ENCODE assay signal across 8 cellular contexts in genomic region chr3:32733631-32734229, GRCh38. TPM values are rescaled to one million over a fixed set of nuclear protein-coding genes. Genes with fewer than 3 reads are reported as not detected.
DNase-seq lines count a peak whose midpoint lies in the region; ATAC-seq and TF ChIP-seq lines count a peak whose summit lies in the region.

No MANE protein-coding gene starts in this region.

- H3K9me3 Mint-ChIP-seq in CD8-positive, alpha-beta T cell = no peaks in the 10 kb centered on the region
- H3K9me3 Mint-ChIP-seq in HFFc6 = no peaks in the 10 kb centered on the region

- H3K36me3 Mint-ChIP-seq in CD8-positive, alpha-beta T cell = peaks cover 50% of the 10 kb centered on the region
- no peaks in the 10 kb centered on the region for H3K36me3 Mint-ChIP-seq in HFFc6 (ENCODE audit: low read depth)

- CTCF ChIA-PET in CD8-positive, alpha-beta T cell (lab: Charles Lee) = no interaction called here
- CTCF ChIA-PET in RWPE1 (lab: Yijun Ruan, JAX) = no interaction called here

- no peak for TF ChIP-seq POLR2A in esophagus squamous epithelium (IDR thresholded peaks at IDR 0.05)

- H3K36me3 ChIP-seq in CD8-positive, alpha-beta T cell (ENCODE audit: insufficient read depth, low read length) = no peaks in the 10 kb centered on the region
- H3K36me3 ChIP-seq in esophagus squamous epithelium = peaks cover 8 to 69% (median 13%) of the 10 kb centered on the region in 3 donors
- peaks cover 0 to 53% of the 10 kb centered on the region in 2 donors for H3K36me3 ChIP-seq in psoas muscle (ENCODE audit: insufficient read depth in 1 of 2, low read depth in 1 of 2)

- no peaks in the 10 kb centered on the region for H3K9me3 ChIP-seq in CD8-positive, alpha-beta T cell (ENCODE audit: low read length)
- H3K9me3 ChIP-seq in esophagus squamous epithelium = no peaks in the 10 kb centered on the region
- H3K9me3 ChIP-seq in psoas muscle = no peaks in the 10 kb centered on the region

- no peaks in the 10 kb centered on the region for H3K4me1 Mint-ChIP-seq in CD8-positive, alpha-beta T cell (ENCODE audit: low read depth)
- no peaks in the 10 kb centered on the region for H3K4me1 Mint-ChIP-seq in HFFc6 (ENCODE audit: low read depth)

- H3K4me1 ChIP-seq in CD8-positive, alpha-beta T cell (ENCODE audit: insufficient read depth, low read length) = no peaks in the 10 kb centered on the region
- no peaks in the 10 kb centered on the region for H3K4me1 ChIP-seq in esophagus squamous epithelium
- no peaks in the 10 kb centered on the region for H3K4me1 ChIP-seq in psoas muscle

- H3K27ac Mint-ChIP-seq in CD8-positive, alpha-beta T cell = no peak overlapping the region
- no peak overlapping the region for H3K27ac Mint-ChIP-seq in HFFc6

- H3K27me3 Mint-ChIP-seq in CD8-positive, alpha-beta T cell (ENCODE audit: low read depth) = no peaks in the 10 kb centered on the region
- H3K27me3 Mint-ChIP-seq in HFFc6 (ENCODE audit: insufficient read depth) = peaks cover 1% of the 10 kb centered on the region; the same call in 1 of the 2 replicates

- POLR2A ChIA-PET in CD8-positive, alpha-beta T cell (lab: Charles Lee) = no interaction called here
- POLR2A ChIA-PET in RWPE1 (lab: Yijun Ruan, JAX; ENCODE audit: low non-redundant PET) = no interaction called here

- DNase-seq in CD8-positive, alpha-beta T cell = no peak
- DNase-seq in HFFc6 (peak; percentile 43), RWPE1 (ENCODE audit: low spot score) (peak; percentile 19), esophagus squamous epithelium (lab: John Stamatoyannopoulos, UW) (no peak), psoas muscle (no peak)

- H3K27ac ChIP-seq in CD8-positive, alpha-beta T cell (ENCODE audit: low read depth, low read length) = no peak overlapping the region
- no peak overlapping the region for H3K27ac ChIP-seq in RWPE1
- H3K27ac ChIP-seq in esophagus squamous epithelium = no peak overlapping the region
- H3K27ac ChIP-seq in psoas muscle = no peak overlapping the region

- ATAC-seq in CD8-positive, alpha-beta T cell = no peak
- ATAC-seq in psoas muscle = no peak
- ATAC-seq in GM21381 (IDR thresholded peaks at IDR 0.05; ENCODE audit: unreplicated experiment) = no peak
- no peak for ATAC-seq in GM19467 (IDR thresholded peaks at IDR 0.05; ENCODE audit: unreplicated experiment)
- no peak for ATAC-seq in GM19035 (IDR thresholded peaks at IDR 0.05; ENCODE audit: unreplicated experiment)

- intact Hi-C loops in CD8-positive, alpha-beta T cell (cut with DNase I, micrococcal nuclease) = loop anchor here (2.0 to 5.0 kb wide), 2 partner anchors 223 to 1054 kb away; no protein-coding TSS in a partner anchor
- intact Hi-C loops in esophagus squamous epithelium (cut with DNase I) = loop anchor here (5.0 kb wide), 1 partner anchor 204 kb away; no protein-coding TSS in a partner anchor
- intact Hi-C loops in psoas muscle (cut with DNase I) = loop anchor here in 1 of 2 donors (5.0 kb wide), 1 partner anchor 199 kb away; no protein-coding TSS in a partner anchor

- no peaks in the 10 kb centered on the region for H3K27me3 ChIP-seq in CD8-positive, alpha-beta T cell (ENCODE audit: insufficient read depth, low read length)
- H3K27me3 ChIP-seq in esophagus squamous epithelium = no peaks in the 10 kb centered on the region
- no peaks in the 10 kb centered on the region for H3K27me3 ChIP-seq in psoas muscle (ENCODE audit: insufficient read depth in 3 of 3, low read length in 2 of 3)

- H3K4me3 Mint-ChIP-seq in CD8-positive, alpha-beta T cell = no peak overlapping the region
- H3K4me3 Mint-ChIP-seq in HFFc6 = no peak overlapping the region

- TF ChIP-seq CTCF in CD8-positive, alpha-beta T cell (IDR thresholded peaks at IDR 0.05) = peak; percentile 25
- TF ChIP-seq CTCF in HFFc6 (IDR thresholded peaks at IDR 0.05) (peak; percentile 85), RWPE1 (conservative IDR thresholded peaks at IDR 0.05; ENCODE audit: low read depth) (peak; percentile 75), esophagus squamous epithelium (IDR thresholded peaks at IDR 0.05) (peak in 5 of 6 experiments; percentile 33 to 67 (median 49)), psoas muscle (IDR thresholded peaks at IDR 0.05) (peak; percentile 46)

- H3K4me3 ChIP-seq in CD8-positive, alpha-beta T cell (ENCODE audit: low read depth, low read length) = no peak overlapping the region
- H3K4me3 ChIP-seq in esophagus squamous epithelium (no peak overlapping the region), psoas muscle (no peak overlapping the region)

RNA-seq across cellular contexts. Expression of gene CNOT10, which starts 48.7 kb away (rescaled TPM):
- 10 to 100 TPM; 28.0 to 31.1 TPM for total RNA-seq in CD8-positive, alpha-beta T cell
- 10 to 100 TPM; 16.2 to 23.0 (median 20.0) TPM for total RNA-seq in HFFc6 (2021; fragmentation: NEBNext Ultra II Directional; extraction: Animal tissue kit (Norgen Biotek cat#: 25700))
- 10 to 100 TPM; 12.7 to 24.2 (median 19.7) TPM for total RNA-seq in esophagus squamous epithelium
- total RNA-seq in psoas muscle = 10 to 100 TPM; 10.3 to 18.1 (median 12.7) TPM
- 10 to 100 TPM; 10.9 to 15.4 (median 11.7) TPM for polyA plus RNA-seq in psoas muscle

Comparison
In these comparisons a context has a peak if more than half of its experiments do, and no peak if none do; other contexts are left out.
1. DNase-seq: peak in HFFc6 (single experiment) and RWPE1 (single experiment); none in CD8-positive, alpha-beta T cell (0 of 7), esophagus squamous epithelium (single experiment) and psoas muscle (0 of 2).
2. CTCF ChIP-seq: peak in every context shown above with its lines; median percentile 85 in HFFc6; 75 in RWPE1; 49 in esophagus squamous epithelium; 46 in psoas muscle; 25 in CD8-positive, alpha-beta T cell.